Comparison of ENCODE assay signal across 10 cellular contexts in the genomic region with DNA sequence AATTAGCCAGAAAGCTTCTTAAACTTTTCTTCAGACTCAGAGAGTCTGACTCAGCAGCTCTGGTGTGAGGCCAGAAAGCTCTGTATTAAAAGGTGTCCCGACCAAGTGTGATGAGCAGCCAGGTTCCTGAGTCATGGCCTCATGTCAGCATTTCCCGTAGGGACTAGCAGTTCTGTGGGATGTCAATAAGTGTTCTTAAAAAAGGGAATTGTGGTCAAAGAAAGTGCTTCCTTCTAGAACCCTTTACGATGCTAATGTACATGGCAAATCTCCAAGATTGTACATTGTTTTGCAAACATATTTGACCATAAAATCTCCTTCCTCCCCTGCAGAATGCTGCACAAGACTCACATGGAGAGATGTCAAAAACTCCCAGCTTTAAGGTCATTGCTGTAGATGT.
DNase-seq lines count a peak whose midpoint lies in the region; ATAC-seq and TF ChIP-seq lines count a peak whose summit lies in the region.
"Had no signal": no experiment of that assay in that cellular context is flagged by ENCODE, and none has a peak within 500 bp of the region (broad histone marks: within the 10 kb centered on the region; RNA-seq: fewer than 3 reads in every experiment).

No MANE protein-coding gene starts in this region.

- peaks cover 25% of the 10 kb centered on the region for H3K4me1 ChIP-seq in GM23248 (ENCODE audit: insufficient read depth)

- H3K9me3 ChIP-seq in GM23248 (ENCODE audit: low read depth), result no peaks in the 10 kb centered on the region

- WGBS in GM23248 (ENCODE audit: low coverage in 1 of 2, low lambda C conversion rate in 2 of 2, missing lambda C conversion rate in 2 of 2), 2 experiments, result 8 to 12% methylated on average over 3 of the region's 3 CpGs

- H3K4me2 ChIP-seq in GM23248 (ENCODE audit: unreplicated experiment), result peak overlapping the region; percentile 47

- TF ChIP-seq CTCF in RWPE1 (conservative IDR thresholded peaks at IDR 0.05; ENCODE audit: low read depth), result no peak
- TF ChIP-seq CTCF in fibroblast of pulmonary artery (IDR thresholded peaks at IDR 0.05; ENCODE audit: low read length, missing control alignments), result no peak

- DNase-seq in GM23248 (peak; percentile 93), RWPE1 (ENCODE audit: low spot score) (peak; percentile 83), fibroblast of pulmonary artery (ENCODE audit: low read depth) (peak; percentile 85), sciatic nerve (ENCODE audit: low spot score) (no peak), middle frontal gyrus (ENCODE audit: extremely low spot score, low spot score) (no peak)
- DNase-seq: naive thymus-derived CD8-positive, alpha-beta T cell; NCI-H2107 had no signal

- no peak overlapping the region for H2AFZ ChIP-seq in GM23248

- intact Hi-C loops in sciatic nerve (cut with DNase I), result no loop called here

- no peaks in the 10 kb centered on the region for H3K36me3 ChIP-seq in GM23248 (ENCODE audit: low read depth)

- H3K9ac ChIP-seq in GM23248, result peak overlapping the region; percentile 11; the same call in 1 of the 2 replicates

- no peaks in the 10 kb centered on the region for H4K20me1 ChIP-seq in GM23248 (ENCODE audit: insufficient read depth)

- no peaks in the 10 kb centered on the region for H3K79me2 ChIP-seq in GM23248 (ENCODE audit: insufficient read depth)

- peaks cover 24% of the 10 kb centered on the region for H3F3A ChIP-seq in GM23248 (ENCODE audit: insufficient read depth)

- CTCF ChIA-PET in RWPE1 (lab: Yijun Ruan, JAX), result no interaction called here

- H3K27me3 ChIP-seq in GM23248 (replicated peaks; ENCODE audit: insufficient read depth), result no peaks in the 10 kb centered on the region

- no peaks in the 10 kb centered on the region for H3K9me2 ChIP-seq in GM23248 (ENCODE audit: insufficient read depth)

- H3K4me3 ChIP-seq in GM23248 (no peak overlapping the region), fibroblast of pulmonary artery (replicated peaks; ENCODE audit: low read depth, low read length) (no peak overlapping the region)

- POLR2A ChIA-PET in RWPE1 (lab: Yijun Ruan, JAX; ENCODE audit: low non-redundant PET), result no interaction called here

- ATAC-seq in sciatic nerve (peak; percentile 59), HG03196 (IDR thresholded peaks at IDR 0.05; ENCODE audit: unreplicated experiment) (no peak), GM21423 (IDR thresholded peaks at IDR 0.05; ENCODE audit: unreplicated experiment) (no peak), GM18520 (IDR thresholded peaks at IDR 0.05; ENCODE audit: unreplicated experiment) (no peak)
- ATAC-seq: naive thymus-derived CD8-positive, alpha-beta T cell had no signal

- in situ Hi-C loops in GM23248 (cut with MboI), result no loop called here

- H3K27ac ChIP-seq in GM23248 (peak overlapping the region; percentile 53), RWPE1 (no peak overlapping the region)

Comparison
In these comparisons a context has a peak if more than half of its experiments do, and no peak if none do; other contexts are left out.
1. DNase-seq: peak in GM23248 (single experiment), RWPE1 (single experiment) and fibroblast of pulmonary artery (single experiment); none in sciatic nerve (single experiment) and middle frontal gyrus (single experiment).